ENCODE assay signal across 15 cellular contexts in the genomic region with DNA sequence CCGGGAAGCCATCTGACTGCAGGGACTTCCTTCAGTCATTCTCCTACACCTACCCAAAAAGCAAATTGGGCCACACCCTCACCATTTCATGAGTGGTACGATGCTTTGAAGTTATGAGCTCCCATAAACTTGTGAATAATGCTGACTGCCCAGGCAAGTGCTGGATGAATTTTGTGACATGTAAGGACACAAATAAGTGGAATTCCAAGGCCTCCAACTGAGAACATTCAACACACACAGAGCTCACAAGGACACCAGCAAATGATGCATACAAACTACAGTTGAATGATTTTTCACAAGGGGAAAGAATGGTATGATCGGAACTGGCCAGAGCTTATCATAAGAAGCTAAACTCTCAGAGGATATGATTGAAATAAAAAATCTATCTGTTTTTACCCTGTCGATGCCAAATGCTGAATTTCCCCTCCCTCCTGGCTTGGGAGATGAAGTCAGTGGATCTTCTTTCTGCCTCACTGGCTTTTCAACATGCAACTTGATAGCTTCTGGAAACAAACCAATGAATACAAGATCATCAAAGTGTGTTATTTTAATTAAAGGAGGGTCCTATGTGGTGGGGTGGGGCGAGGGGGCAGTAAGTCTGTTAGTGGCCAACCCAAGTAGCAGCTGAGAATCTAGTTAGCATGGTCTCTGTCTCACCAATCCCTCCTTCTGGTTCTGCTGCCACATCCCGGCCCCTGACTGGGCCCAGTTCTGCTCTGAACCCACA.
"Had no signal": no experiment of that assay in that cellular context is flagged by ENCODE, and none has a peak within 500 bp of the region (broad histone marks: within the 10 kb centered on the region; RNA-seq: fewer than 3 reads in every experiment).

No MANE protein-coding gene starts in this region.

- H3K27ac ChIP-seq: coronary artery, left lung, pancreas had no signal

- H3K4me1 Mint-ChIP-seq: activated B cell treated with CpG ODN at 0.5 μM for 24 hours, memory B cell had no signal

- H3K4me3 Mint-ChIP-seq: activated B cell treated with CpG ODN at 0.5 μM for 24 hours; activated CD4-positive, alpha-beta T cell treated with anti-CD3 and anti-CD28 coated beads, Interleukin-2, amount 10 ng/mL, durations not matched to agents 24 days and 14 days; memory B cell; neural crest cell; T-helper 17 cell had no signal

- H3K9me3 ChIP-seq: left lung, pancreas had no signal

- H3K4me3 ChIP-seq: coronary artery, left lung, pancreas had no signal

- H3K9me3 Mint-ChIP-seq: activated B cell treated with CpG ODN at 0.5 μM for 24 hours; activated CD4-positive, alpha-beta T cell treated with anti-CD3 and anti-CD28 coated beads, Interleukin-2, amount 10 ng/mL, durations not matched to agents 24 days and 14 days; memory B cell; neural crest cell had no signal

- H3K36me3 Mint-ChIP-seq: memory B cell had no signal

- DNase-seq: activated B cell treated with CpG ODN at 0.5 μM for 24 hours; activated CD4-positive, alpha-beta T cell treated with anti-CD3 and anti-CD28 coated beads, Interleukin-2, amount 10 ng/mL, durations not matched to agents 24 days and 14 days; activated naive CD4-positive, alpha-beta T cell treated with Interleukin-2 at 50 U/mL for 16 hours; effector CD8-positive, alpha-beta T cell; foreskin melanocyte; head of caudate nucleus; left lung; pancreas; stimulated activated CD4-positive, alpha-beta T cell treated with anti-CD3 and anti-CD28 coated beads, Interleukin-2, amount 100 ng/mL, for 48 hours; stimulated activated CD8-positive, alpha-beta memory T cell treated with anti-CD3 and anti-CD28 coated beads, Interleukin-4, amount 100 ng/mL, for 48 hours; stimulated activated naive CD8-positive, alpha-beta T cell treated with anti-CD3 and anti-CD28 coated beads, Interleukin-15, Interleukin-2, amounts not matched to agents 100 U/mL and 50 U/mL, for 24 hours; T-helper 17 cell had no signal

- H3K27ac Mint-ChIP-seq: activated B cell treated with CpG ODN at 0.5 μM for 24 hours; activated CD4-positive, alpha-beta T cell treated with anti-CD3 and anti-CD28 coated beads, Interleukin-2, amount 10 ng/mL, durations not matched to agents 24 days and 14 days; memory B cell; T-helper 17 cell had no signal

- ATAC-seq: left lung; pancreas; stimulated activated naive CD8-positive, alpha-beta T cell treated with anti-CD3 and anti-CD28 coated beads, Interleukin-15, Interleukin-2, amounts not matched to agents 100 U/mL and 50 U/mL, for 24 hours; T-helper 17 cell had no signal

- H3K4me1 ChIP-seq: left lung, pancreas had no signal

- H3K36me3 ChIP-seq: left lung, pancreas had no signal

- H3K27me3 ChIP-seq: pancreas had no signal
